ENCODE assay signal across 8 cellular contexts in genomic region chr7:6447589-6448210, GRCh38. TPM values are rescaled to one million over a fixed set of nuclear protein-coding genes. Genes with fewer than 3 reads are reported as not detected.
DNase-seq lines count a peak whose midpoint lies in the region; ATAC-seq, FAIRE-seq and TF ChIP-seq lines count a peak whose summit lies in the region.

Gene DAGLB, minus strand, starts transcription at chr7:6447954. Its CDS starts 112 bp downstream, at chr7:6447842.

- ATAC-seq in GM19452 (IDR thresholded peaks at IDR 0.05; ENCODE audit: unreplicated experiment) (peak; percentile 75), HG03575 (IDR thresholded peaks at IDR 0.05; ENCODE audit: extremely low read depth, insufficient number of reproducible peaks, low FRiP score, unreplicated experiment) (peak; percentile 57), HepG2 (peak; percentile 75)

- in situ Hi-C loops in HepG2 (cut with HindIII; ENCODE audit: extremely low pct_ligation_motif_present, low pct_unique_long_range_greater_than_20kb), result no loop called here

- WGBS in HepG2 (ENCODE audit: low lambda C conversion rate), result 0% methylated on average over 11 of the region's 61 CpGs

- peak within 1 kb of the TSS; percentile 73 to 98 (median 88) for H3K4me3 ChIP-seq in HepG2 (replicated peaks in 1 of 3; ENCODE audit: insufficient read depth in 1 of 3, low read depth in 2 of 3, low read length in 3 of 3)

- H3K9me3 ChIP-seq in HepG2 (ENCODE audit: low read length), result no peaks in the 10 kb centered on the region

- TF ChIP-seq EP300 in HepG2 (IDR thresholded peaks at IDR 0.05; ENCODE audit: low read depth in 2 of 2, low read length in 2 of 2) (no peak), HepG2 (CRISPR knock-in tag; IDR thresholded peaks at IDR 0.05; ENCODE audit: borderline replicate concordance) (no peak)

- peak within 1 kb of the TSS; percentile 93 for H3K27ac ChIP-seq in HepG2 (ENCODE audit: extremely low read length, insufficient read depth, low read length)

- no TSS peak for BruUV-seq in HepG2 (replicated peaks; lab: Mats Ljungman, UMichigan)

- TF ChIP-seq POLR2A in HepG2 (IDR thresholded peaks at IDR 0.05; ENCODE audit: insufficient read depth in 1 of 2, low read depth in 2 of 2, low read length in 2 of 2), result peak; percentile 81 to 85

- DNase-seq in CD1c-positive myeloid dendritic cell (ENCODE audit: extremely low spot score) (peak; percentile 99), NCI-H82 (lab: John Stamatoyannopoulos, UW) (peak; percentile 95), dermis microvascular lymphatic vessel endothelial cell (ENCODE audit: low read depth in 2 of 2) (peak; percentile 90 to 91), HepG2 (ENCODE audit: low spot score) (peak; percentile 85)
- DNase-seq in activated CD4-positive, alpha-beta T cell treated with anti-CD3 and anti-CD28 coated beads, Interleukin-2, amount 50 U/mL, for 48 hours, result peak; percentile 94 to 96
- peak; percentile 95 to 98 for DNase-seq in stimulated activated CD4-positive, alpha-beta T cell treated with anti-CD3 and anti-CD28 coated beads, Interleukin-2, amount 100 ng/mL, for 48 hours

- H4K20me1 ChIP-seq in HepG2 (ENCODE audit: insufficient read depth, low read length), result peaks cover 7% of the 10 kb centered on the region; the same call in 1 of the 2 replicates

- CTCF ChIA-PET in HepG2 (lab: Yijun Ruan, JAX; ENCODE audit: low intra/inter-chr PET ratio, low total read pairs), result no interaction called here

- no peak within 1 kb of the TSS for H2AFZ ChIP-seq in HepG2 (ENCODE audit: low read length)

- POLR2A ChIA-PET in HepG2 (lab: Yijun Ruan, JAX), result interaction anchor here (0.6 to 2.0 kb wide), 17 partner anchors 9 to 947 kb away, joined by 3 to 12 read pairs (median 4); partner anchors contain the start of gene ZDHHC4

- H3K4me1 ChIP-seq in HepG2 (ENCODE audit: insufficient read depth, low read length), result peaks cover 27% of the 10 kb centered on the region

- H3K79me2 ChIP-seq in HepG2 (ENCODE audit: insufficient read depth, low read length), result peaks cover 14% of the 10 kb centered on the region

- TF ChIP-seq CTCF in HepG2 (CRISPR knock-in tag; IDR thresholded peaks at IDR 0.05), result no peak

- peak within 1 kb of the TSS; percentile 91 for H3K9ac ChIP-seq in HepG2 (ENCODE audit: insufficient read depth, low read depth, low read length)

- peaks cover 5 to 22% of the 10 kb centered on the region in 2 experiments for H3K36me3 ChIP-seq in HepG2 (replicated peaks in 1 of 2; ENCODE audit: control insufficient read depth in 1 of 2, insufficient read depth in 2 of 2, low read length in 2 of 2)

- TF ChIP-seq RAD21 in HepG2 (CRISPR knock-in tag; IDR thresholded peaks at IDR 0.05), result no peak

- no peak for FAIRE-seq in HepG2 (lab: Jason Lieb, UNC)

- peak within 1 kb of the TSS; percentile 90 for H3K4me2 ChIP-seq in HepG2 (ENCODE audit: low read depth, low read length)

- intact Hi-C loops in HepG2 (cut with micrococcal nuclease; ENCODE audit: unreplicated experiment), result loop anchor here (2.0 kb wide), 1 partner anchor 63 kb away; no protein-coding TSS in a partner anchor

- no peaks in the 10 kb centered on the region; a peak in 1 of 5 replicates for H3K27me3 ChIP-seq in HepG2 (ENCODE audit: control insufficient read depth in 1 of 2, insufficient read depth in 2 of 2, low read length in 2 of 2)

TF ChIP-seq in HepG2, 621 proteins besides CTCF, POLR2A, EP300 and RAD21 (continues in another document):
- TF ChIP-seq YEATS2 (CRISPR knock-in tag; IDR thresholded peaks at IDR 0.05; ENCODE audit: borderline replicate concordance) (no peak), TFDP2 (CRISPR knock-in tag; IDR thresholded peaks at IDR 0.05) (peak; percentile 16; the same call in 1 of the 2 replicates), ZNF543 (CRISPR knock-in tag; IDR thresholded peaks at IDR 0.05) (peak; percentile 74; the same call in 1 of the 2 replicates), UBTF (CRISPR knock-in tag; IDR thresholded peaks at IDR 0.05) (peak; percentile 12), CBFB (CRISPR knock-in tag; IDR thresholded peaks at IDR 0.05) (no peak), BATF2 (CRISPR knock-in tag; IDR thresholded peaks at IDR 0.05) (no peak), TCF7L2 (IDR thresholded peaks at IDR 0.05; ENCODE audit: low read depth, low read length) (no peak), ZNF850 (CRISPR knock-in tag; conservative IDR thresholded peaks at IDR 0.05) (no peak), E2F2 (CRISPR knock-in tag; IDR thresholded peaks at IDR 0.05; ENCODE audit: borderline replicate concordance) (0 out of 2 replicates have a peak, but pooled peaks have one; percentile 33), TCF12 (IDR thresholded peaks at IDR 0.05) (no peak), TCF12 (CRISPR knock-in tag; IDR thresholded peaks at IDR 0.05) (no peak), ZNF33A (CRISPR knock-in tag; IDR thresholded peaks at IDR 0.05; ENCODE audit: borderline replicate concordance) (no peak), ZNF709 (CRISPR knock-in tag; IDR thresholded peaks at IDR 0.05) (no peak; the same call in 1 of the 2 replicates), POLR2AphosphoS2 (IDR thresholded peaks at IDR 0.05; ENCODE audit: low read depth, low read length) (no peak), ZNF576 (CRISPR knock-in tag; IDR thresholded peaks at IDR 0.05) (no peak)

RNA-seq across cellular contexts. Expression of gene DAGLB, which starts in this region (rescaled TPM):
- total RNA-seq in dermis microvascular lymphatic vessel endothelial cell (17.3 and 18.3 TPM in 2 replicates), HepG2 (2016; rRNA removed; fragmentation: Illumina TruSeq; extraction: Trizol) (3.6 and 7.9 TPM in 2 replicates)
- 6.4 and 7.1 TPM in 2 replicates for total RNA-seq in HepG2 (2016; cell fraction: cytosol; rRNA removed; fragmentation: Illumina TruSeq; extraction: Trizol; ENCODE audit: low read depth)
- 3.1 and 7.2 TPM in 2 replicates for total RNA-seq in HepG2 (2016; cell fraction: insoluble cytoplasmic fraction; rRNA removed; fragmentation: Illumina TruSeq; extraction: Trizol)
- 4.0 and 4.5 TPM in 2 replicates for total RNA-seq in HepG2 (2016; cell fraction: membrane; rRNA removed; fragmentation: Illumina TruSeq; extraction: Trizol)
- 10.1 and 13.2 TPM in 2 replicates for total RNA-seq in HepG2 (2016; cell fraction: nucleus; rRNA removed; fragmentation: Illumina TruSeq; extraction: Trizol)
- 9.8 and 11.5 TPM in 2 replicates for polyA plus RNA-seq in HepG2 (2011; rRNA removed)
- polyA plus RNA-seq in HepG2 (2011; cell fraction: cytosol; rRNA removed), result 9.4 and 11.5 TPM in 2 replicates
- polyA plus RNA-seq in HepG2 (2011; cell fraction: nucleus; rRNA removed), result 20.8 and 23.8 TPM in 2 replicates
- 7.9 and 10.4 TPM in 2 replicates for polyA plus RNA-seq in HepG2 (2012)
- polyA plus RNA-seq in HepG2 (2016; cell fraction: cytosol; fragmentation: Illumina TruSeq; extraction: Trizol; ENCODE audit: low read depth), result 1.2 and 1.8 TPM in 2 replicates
- polyA plus RNA-seq in HepG2 (2016; cell fraction: insoluble cytoplasmic fraction; fragmentation: Illumina TruSeq; extraction: Trizol; ENCODE audit: low read depth), result 3.4 and 4.3 TPM in 2 replicates
- 2.0 and 2.2 TPM in 2 replicates for polyA plus RNA-seq in HepG2 (2016; cell fraction: membrane; fragmentation: Illumina TruSeq; extraction: Trizol; ENCODE audit: low read depth)
- polyA plus RNA-seq in HepG2 (2016; cell fraction: nucleus; fragmentation: Illumina TruSeq; extraction: Trizol; ENCODE audit: insufficient read depth, low read depth), result 21.3 and 23.7 TPM in 2 replicates
- 40.2 and 95.0 TPM in 2 replicates for polyA minus RNA-seq in HepG2 (2011; rRNA and poly(A)+ RNA removed; ENCODE audit: low replicate concordance)
- 9.5 and 9.9 TPM in 2 replicates for polyA minus RNA-seq in HepG2 (2011; cell fraction: cytosol; rRNA and poly(A)+ RNA removed)
- 24.1 and 29.1 TPM in 2 replicates for polyA minus RNA-seq in HepG2 (2011; cell fraction: nucleus; rRNA and poly(A)+ RNA removed)

Comparison
In these comparisons a context has a peak if more than half of its experiments do, and no peak if none do; other contexts are left out.
1. Peak in every context shown above with its lines: DNase-seq, ATAC-seq, H3K4me3 ChIP-seq and H3K27ac ChIP-seq.